ENCODE assay signal across 8 cellular contexts in the genomic region with DNA sequence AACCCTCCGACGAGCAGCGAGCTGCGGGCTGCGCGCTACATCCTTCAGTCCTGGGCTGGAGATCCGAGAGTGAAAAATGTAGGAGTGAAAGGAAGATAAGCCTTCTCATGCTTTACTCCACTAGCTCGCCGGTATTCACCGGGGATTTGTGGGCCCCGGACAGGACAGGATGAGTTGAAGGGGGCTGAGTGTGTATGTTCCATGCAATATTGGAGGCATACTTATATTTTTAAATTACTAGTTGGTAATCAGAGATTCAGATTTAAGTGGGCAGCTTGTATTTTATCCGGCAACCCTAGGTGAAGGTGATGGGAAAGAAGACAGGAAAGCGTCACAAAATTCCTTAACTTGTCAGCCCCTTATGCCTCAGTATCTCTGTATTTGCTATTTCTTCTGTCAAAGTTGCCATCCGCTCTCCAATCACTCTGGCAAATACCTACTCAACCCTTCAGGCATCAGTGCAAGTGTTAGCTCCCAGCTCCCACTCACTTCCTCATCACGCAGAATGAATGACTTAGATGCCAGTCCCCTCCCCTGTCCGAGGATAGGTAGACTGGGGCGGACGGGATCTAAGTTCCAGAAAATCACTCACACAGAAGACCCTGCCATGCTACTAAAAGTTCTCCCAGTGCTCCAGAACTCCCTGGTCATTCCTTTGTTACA. TPM values are rescaled to one million over a fixed set of nuclear protein-coding genes. Genes with fewer than 3 reads are reported as not detected.
A peak's percentile ranks its signal among the peaks of the same experiment; 100 is the strongest.
DNase-seq lines count a peak whose midpoint lies in the region; ATAC-seq lines count a peak whose summit lies in the region.

No MANE protein-coding gene starts in this region.

- POLR2A ChIA-PET in activated naive CD8-positive, alpha-beta T cell treated with anti-CD3 and anti-CD28 coated beads, Interleukin-2, amount 10 ng/mL, durations not matched to agents 7 days and 5 days (lab: Charles Lee): interaction anchor here (0.7 to 3.4 kb wide), 3 partner anchors 15 to 108 kb away, joined by 3 to 22 read pairs (median 4); a partner anchor contains a TSS

- H3K9ac ChIP-seq in HUES48 (ENCODE audit: low read depth, low read length) (0 out of 2 replicates have a peak overlapping the region, but pooled peaks have one; percentile 16), skeletal muscle satellite cell (ENCODE audit: low read depth, low read length) (peak overlapping the region; percentile 81)

- no peaks in the 10 kb centered on the region for H3K36me3 ChIP-seq in HUES48 (ENCODE audit: control insufficient read depth, insufficient read depth, low read length)
- H3K36me3 ChIP-seq in iPS DF 6.9 (ENCODE audit: control insufficient read depth, insufficient read depth, low read length): no peaks in the 10 kb centered on the region
- no peaks in the 10 kb centered on the region for H3K36me3 ChIP-seq in skeletal muscle satellite cell (ENCODE audit: insufficient read depth, low read length)

- intact Hi-C loops in activated CD4-positive, alpha-beta T cell treated with anti-CD3 and anti-CD28 coated beads, Interleukin-2, amount 10 ng/mL, durations not matched to agents 24 days and 14 days (cut with micrococcal nuclease): loop anchor here (5.0 kb wide), 2 partner anchors 50 to 175 kb away; a partner anchor contains a TSS

- H3K27ac ChIP-seq in HUES48 (ENCODE audit: low read depth, low read length) (peak overlapping the region; percentile 19), iPS DF 6.9 (ENCODE audit: low read length) (no peak overlapping the region)

- H3K27me3 ChIP-seq in HUES48 (ENCODE audit: control insufficient read depth, insufficient read depth, low read length) (peaks cover 8% of the 10 kb centered on the region), iPS DF 6.9 (ENCODE audit: control insufficient read depth, insufficient read depth, low read length) (no peaks in the 10 kb centered on the region), skeletal muscle satellite cell (ENCODE audit: control insufficient read depth, insufficient read depth, low read length) (peaks cover 9% of the 10 kb centered on the region)

- H3K9me3 Mint-ChIP-seq in activated CD4-positive, alpha-beta T cell treated with anti-CD3 and anti-CD28 coated beads, Interleukin-2, amount 10 ng/mL, durations not matched to agents 24 days and 14 days: no peaks in the 10 kb centered on the region
- no peaks in the 10 kb centered on the region for H3K9me3 Mint-ChIP-seq in activated naive CD8-positive, alpha-beta T cell treated with anti-CD3 and anti-CD28 coated beads, Interleukin-2, amount 10 ng/mL, durations not matched to agents 7 days and 5 days

- H3K4me1 ChIP-seq in HUES48 (ENCODE audit: control insufficient read depth, insufficient read depth, low read length) (peaks cover 7% of the 10 kb centered on the region), iPS DF 6.9 (ENCODE audit: control insufficient read depth, insufficient read depth, low read length) (peaks cover 1% of the 10 kb centered on the region; the same call in 1 of the 2 replicates), skeletal muscle satellite cell (ENCODE audit: control insufficient read depth, insufficient read depth, low read length) (peaks cover 11% of the 10 kb centered on the region)

- H3K36me3 Mint-ChIP-seq in activated CD4-positive, alpha-beta T cell treated with anti-CD3 and anti-CD28 coated beads, Interleukin-2, amount 10 ng/mL, durations not matched to agents 24 days and 14 days (ENCODE audit: low read depth): peaks cover 5% of the 10 kb centered on the region
- H3K36me3 Mint-ChIP-seq in activated naive CD8-positive, alpha-beta T cell treated with anti-CD3 and anti-CD28 coated beads, Interleukin-2, amount 10 ng/mL, durations not matched to agents 7 days and 5 days: peaks cover 6% of the 10 kb centered on the region

- H3K4me3 Mint-ChIP-seq in activated CD4-positive, alpha-beta T cell treated with anti-CD3 and anti-CD28 coated beads, Interleukin-2, amount 10 ng/mL, durations not matched to agents 24 days and 14 days: peak overlapping the region; percentile 92
- H3K4me3 Mint-ChIP-seq in activated naive CD8-positive, alpha-beta T cell treated with anti-CD3 and anti-CD28 coated beads, Interleukin-2, amount 10 ng/mL, durations not matched to agents 7 days and 5 days: peak overlapping the region; percentile 94

- H3K4me1 Mint-ChIP-seq in activated CD4-positive, alpha-beta T cell treated with anti-CD3 and anti-CD28 coated beads, Interleukin-2, amount 10 ng/mL, durations not matched to agents 24 days and 14 days: peaks cover 32% of the 10 kb centered on the region
- H3K4me1 Mint-ChIP-seq in activated naive CD8-positive, alpha-beta T cell treated with anti-CD3 and anti-CD28 coated beads, Interleukin-2, amount 10 ng/mL, durations not matched to agents 7 days and 5 days: peaks cover 23% of the 10 kb centered on the region

- no peaks in the 10 kb centered on the region for H3K9me3 ChIP-seq in HUES48 (ENCODE audit: control insufficient read depth, insufficient read depth, low read length)
- H3K9me3 ChIP-seq in iPS DF 6.9 (ENCODE audit: control insufficient read depth, insufficient read depth, low read length): no peaks in the 10 kb centered on the region
- H3K9me3 ChIP-seq in skeletal muscle satellite cell (replicated peaks; ENCODE audit: low read length): no peaks in the 10 kb centered on the region

- peak overlapping the region; percentile 84 for H3K4me2 ChIP-seq in skeletal muscle satellite cell (ENCODE audit: low read length)

- peak overlapping the region; percentile 96 for H3K4me3 ChIP-seq in HUES48 (ENCODE audit: low read depth, low read length)
- peak overlapping the region; percentile 41; the same call in 1 of the 2 replicates for H3K4me3 ChIP-seq in iPS DF 6.9 (ENCODE audit: low read length)
- peak overlapping the region; percentile 97 for H3K4me3 ChIP-seq in skeletal muscle satellite cell (ENCODE audit: low read length)

- no peak for ATAC-seq in activated naive CD8-positive, alpha-beta T cell treated with anti-CD3 and anti-CD28 coated beads, Interleukin-2, amount 10 ng/mL, durations not matched to agents 7 days and 5 days (ENCODE audit: low read depth)
- ATAC-seq in GM19351 (IDR thresholded peaks at IDR 0.05; ENCODE audit: unreplicated experiment): no peak

- peaks cover 15% of the 10 kb centered on the region for H3K27me3 Mint-ChIP-seq in activated CD4-positive, alpha-beta T cell treated with anti-CD3 and anti-CD28 coated beads, Interleukin-2, amount 10 ng/mL, durations not matched to agents 24 days and 14 days
- H3K27me3 Mint-ChIP-seq in activated naive CD8-positive, alpha-beta T cell treated with anti-CD3 and anti-CD28 coated beads, Interleukin-2, amount 10 ng/mL, durations not matched to agents 7 days and 5 days: no peaks in the 10 kb centered on the region

- DNase-seq in activated CD4-positive, alpha-beta T cell treated with anti-CD3 and anti-CD28 coated beads, Interleukin-2, amount 10 ng/mL, durations not matched to agents 24 days and 14 days: peak; percentile 63
- no peak for DNase-seq in activated CD4-positive, alpha-beta T cell treated with anti-CD3 and anti-CD28 coated beads for 4 hours
- no peak for DNase-seq in activated naive CD8-positive, alpha-beta T cell treated with anti-CD3 and anti-CD28 coated beads, Interleukin-2, amount 10 ng/mL, durations not matched to agents 7 days and 5 days
- DNase-seq in iPS DF 6.9 (ENCODE audit: low read depth, low spot score): no peak
- DNase-seq in dedifferentiated amniotic fluid mesenchymal stem cell (ENCODE audit: extremely low spot score): no peak

- peak overlapping the region; percentile 85 for H3K27ac Mint-ChIP-seq in activated CD4-positive, alpha-beta T cell treated with anti-CD3 and anti-CD28 coated beads, Interleukin-2, amount 10 ng/mL, durations not matched to agents 24 days and 14 days
- peak overlapping the region; percentile 94 for H3K27ac Mint-ChIP-seq in activated naive CD8-positive, alpha-beta T cell treated with anti-CD3 and anti-CD28 coated beads, Interleukin-2, amount 10 ng/mL, durations not matched to agents 7 days and 5 days

- no CpG with 5 or more reads among the region's 18 CpGs for WGBS in iPS DF 6.9 (ENCODE audit: insufficient coverage, insufficient read length)

RNA-seq across cellular contexts. Expression of a gene that starts 0.5 kb away (rescaled TPM):
- total RNA-seq in activated CD4-positive, alpha-beta T cell treated with anti-CD3 and anti-CD28 coated beads, Interleukin-2, amount 10 ng/mL, durations not matched to agents 24 days and 14 days: 5.5 and 5.8 TPM in 2 replicates
- 1 to 10 TPM; 7.2 to 7.3 TPM for total RNA-seq in activated naive CD8-positive, alpha-beta T cell treated with anti-CD3 and anti-CD28 coated beads, Interleukin-2, amount 10 ng/mL, durations not matched to agents 7 days and 5 days
- 5.1 and 5.5 TPM in 2 replicates for total RNA-seq in skeletal muscle satellite cell (2012; rRNA removed)

RNA-seq across cellular contexts. Expression of a gene that starts 37.7 kb away (rescaled TPM):
- total RNA-seq in activated CD4-positive, alpha-beta T cell treated with anti-CD3 and anti-CD28 coated beads, Interleukin-2, amount 10 ng/mL, durations not matched to agents 24 days and 14 days: not detected in 2 replicates
- not detected for total RNA-seq in activated naive CD8-positive, alpha-beta T cell treated with anti-CD3 and anti-CD28 coated beads, Interleukin-2, amount 10 ng/mL, durations not matched to agents 7 days and 5 days
- total RNA-seq in skeletal muscle satellite cell (2012; rRNA removed): not detected in 2 replicates

RNA-seq across cellular contexts. Expression of a gene that starts 49.0 kb away (rescaled TPM):
- not detected in 2 replicates for total RNA-seq in activated CD4-positive, alpha-beta T cell treated with anti-CD3 and anti-CD28 coated beads, Interleukin-2, amount 10 ng/mL, durations not matched to agents 24 days and 14 days
- total RNA-seq in activated naive CD8-positive, alpha-beta T cell treated with anti-CD3 and anti-CD28 coated beads, Interleukin-2, amount 10 ng/mL, durations not matched to agents 7 days and 5 days: not detected
- not detected in 2 replicates for total RNA-seq in skeletal muscle satellite cell (2012; rRNA removed)

Comparison
In these comparisons a context has a peak if more than half of its experiments do, and no peak if none do; other contexts are left out.
1. H3K4me3 ChIP-seq: peak in every context shown above with its lines; median percentile 97 in skeletal muscle satellite cell; 96 in HUES48; 41 in iPS DF 6.9.